ENCODE assay signal across 16 cellular contexts in genomic region chr4:28001698-28002097, GRCh38.
"Had no signal": no experiment of that assay in that cellular context is flagged by ENCODE, and none has a peak within 500 bp of the region (broad histone marks: within the 10 kb centered on the region; RNA-seq: fewer than 3 reads in every experiment).

No MANE protein-coding gene starts in this region.

- H3K4me3 ChIP-seq: gastrocnemius medialis, heart right ventricle, lower lobe of right lung, neural progenitor cell, pancreas, thyroid gland had no signal

- H3K4me2 ChIP-seq: neural progenitor cell had no signal

- H2AFZ ChIP-seq: neural progenitor cell had no signal

- H3K27ac ChIP-seq: gastrocnemius medialis, heart right ventricle, lower lobe of right lung, neural progenitor cell, pancreas, thyroid gland had no signal

- H3K9me3 ChIP-seq: gastrocnemius medialis, lower lobe of right lung, pancreas, thyroid gland had no signal

- H3K4me1 ChIP-seq: gastrocnemius medialis, heart right ventricle, lower lobe of right lung, pancreas, thyroid gland had no signal

- ATAC-seq: activated CD4-positive, CD25-positive, alpha-beta regulatory T cell treated with anti-CD3 and anti-CD28 coated beads, Interleukin-2, amount 50 U/mL, for 24 hours; gastrocnemius medialis; heart right ventricle; left colon; lower lobe of right lung; pancreas; stimulated activated effector memory CD8-positive, alpha-beta T cell treated with anti-CD3 and anti-CD28 coated beads, Interleukin-12 subunit alpha, Interleukin-12 subunit beta, amount 100 ng/mL, for 72 hours had no signal

- H3K36me3 ChIP-seq: gastrocnemius medialis, heart right ventricle, lower lobe of right lung, neural progenitor cell, pancreas, thyroid gland had no signal

- DNase-seq: activated CD4-positive, alpha-beta T cell treated with anti-CD3 and anti-CD28 coated beads, Interleukin-2, amount 50 U/mL, for 1 hour; activated CD8-positive, alpha-beta memory T cell treated with anti-CD3 and anti-CD28 coated beads for 24 hours; activated naive CD4-positive, alpha-beta T cell; anterior cingulate cortex; effector memory CD4-positive, alpha-beta T cell; gastrocnemius medialis; heart right ventricle; left colon; lower lobe of right lung; naive B cell; pancreas; stimulated activated CD4-positive, alpha-beta T cell treated with anti-CD3 and anti-CD28 coated beads, Interleukin-12 subunit alpha, Interleukin-12 subunit beta, amount 100 ng/mL, for 4 hours; thyroid gland had no signal
